Comparison of ENCODE assay signal across 1 cellular context in the genomic region with DNA sequence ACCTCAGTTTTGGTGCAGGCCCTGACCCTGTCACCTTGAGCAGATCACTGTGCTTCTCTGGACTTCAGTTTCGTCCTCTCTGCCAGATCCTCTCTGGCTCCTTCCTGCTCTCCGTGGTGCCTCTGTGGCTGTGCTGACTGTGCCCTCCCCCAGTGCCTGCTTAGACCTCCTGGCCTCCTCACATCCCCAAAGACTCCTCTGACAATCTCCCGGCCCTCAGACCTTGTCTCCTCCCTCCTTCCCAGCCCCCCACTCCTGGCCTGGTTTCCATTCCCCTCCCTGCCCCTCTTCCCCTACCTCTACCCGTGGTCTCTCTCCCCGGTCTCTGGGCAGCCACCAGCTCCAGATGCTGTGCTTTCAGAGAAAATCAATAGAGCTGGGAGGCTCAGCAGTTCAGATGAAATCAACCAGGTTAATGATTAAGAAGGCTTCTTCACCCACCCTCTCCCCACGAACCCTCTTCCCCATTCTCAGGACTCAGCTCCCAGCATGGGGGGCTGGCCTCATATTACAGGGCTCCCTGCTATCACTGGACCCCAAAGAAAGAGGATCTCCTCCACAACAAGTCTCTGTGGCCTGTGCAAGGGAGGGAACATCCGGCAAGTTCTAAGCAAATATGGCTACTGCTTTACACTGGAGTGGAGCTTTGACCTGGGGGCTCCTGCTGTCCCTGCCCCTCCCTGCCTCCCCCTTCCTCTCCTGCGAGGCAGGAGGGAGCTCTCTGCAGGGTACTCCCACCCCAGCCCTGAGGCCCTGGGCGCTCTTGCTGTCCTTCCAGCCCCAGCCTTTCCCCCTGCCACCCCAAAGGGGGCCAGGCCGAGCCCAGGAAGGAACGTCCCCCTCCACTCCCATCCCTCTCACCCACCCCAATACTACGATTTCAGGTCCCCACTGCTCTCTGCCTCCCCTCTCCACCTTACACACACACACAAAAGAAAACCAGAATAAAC.
TF ChIP-seq lines count a peak whose summit lies in the region.

No MANE protein-coding gene starts in this region.

TF ChIP-seq in WTC11, 78 proteins besides CTCF, POLR2A, EP300 and RAD21 (continued from another document):
- TF ChIP-seq AFF4 (CRISPR knock-in tag; IDR thresholded peaks at IDR 0.05; ENCODE audit: borderline replicate concordance), result no peak
- no peak for TF ChIP-seq ZNF423 (CRISPR knock-in tag; IDR thresholded peaks at IDR 0.05)
- TF ChIP-seq GABPB1 (CRISPR knock-in tag; IDR thresholded peaks at IDR 0.05), result no peak
- TF ChIP-seq PRRX2 (CRISPR knock-in tag; IDR thresholded peaks at IDR 0.05), result no peak
- no peak for TF ChIP-seq ATF3 (CRISPR knock-in tag; conservative IDR thresholded peaks at IDR 0.05)
- no peak for TF ChIP-seq SMAD4 (CRISPR knock-in tag; IDR thresholded peaks at IDR 0.05)
- TF ChIP-seq, protein P1, sequence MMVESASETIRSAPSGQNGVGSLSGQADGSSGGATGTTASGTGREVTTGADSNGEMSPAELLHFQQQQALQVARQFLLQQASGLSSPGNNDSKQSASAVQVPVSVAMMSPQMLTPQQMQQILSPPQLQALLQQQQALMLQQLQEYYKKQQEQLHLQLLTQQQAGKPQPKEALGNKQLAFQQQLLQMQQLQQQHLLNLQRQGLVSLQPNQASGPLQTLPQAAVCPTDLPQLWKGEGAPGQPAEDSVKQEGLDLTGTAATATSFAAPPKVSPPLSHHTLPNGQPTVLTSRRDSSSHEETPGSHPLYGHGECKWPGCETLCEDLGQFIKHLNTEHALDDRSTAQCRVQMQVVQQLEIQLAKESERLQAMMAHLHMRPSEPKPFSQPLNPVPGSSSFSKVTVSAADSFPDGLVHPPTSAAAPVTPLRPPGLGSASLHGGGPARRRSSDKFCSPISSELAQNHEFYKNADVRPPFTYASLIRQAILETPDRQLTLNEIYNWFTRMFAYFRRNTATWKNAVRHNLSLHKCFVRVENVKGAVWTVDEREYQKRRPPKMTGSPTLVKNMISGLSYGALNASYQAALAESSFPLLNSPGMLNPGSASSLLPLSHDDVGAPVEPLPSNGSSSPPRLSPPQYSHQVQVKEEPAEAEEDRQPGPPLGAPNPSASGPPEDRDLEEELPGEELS (CRISPR knock-in tag; IDR thresholded peaks at IDR 0.05), result no peak
- TF ChIP-seq FOXP1 (CRISPR knock-in tag; IDR thresholded peaks at IDR 0.05; ENCODE audit: borderline replicate concordance), result no peak
- no peak for TF ChIP-seq TP53 (CRISPR knock-in tag; IDR thresholded peaks at IDR 0.05)
- no peak for TF ChIP-seq CREM (CRISPR knock-in tag; IDR thresholded peaks at IDR 0.05)
- no peak for TF ChIP-seq ZMAT4 (CRISPR knock-in tag; IDR thresholded peaks at IDR 0.05)
